2 cellular contexts compared by ENCODE assay signal in the genomic region with DNA sequence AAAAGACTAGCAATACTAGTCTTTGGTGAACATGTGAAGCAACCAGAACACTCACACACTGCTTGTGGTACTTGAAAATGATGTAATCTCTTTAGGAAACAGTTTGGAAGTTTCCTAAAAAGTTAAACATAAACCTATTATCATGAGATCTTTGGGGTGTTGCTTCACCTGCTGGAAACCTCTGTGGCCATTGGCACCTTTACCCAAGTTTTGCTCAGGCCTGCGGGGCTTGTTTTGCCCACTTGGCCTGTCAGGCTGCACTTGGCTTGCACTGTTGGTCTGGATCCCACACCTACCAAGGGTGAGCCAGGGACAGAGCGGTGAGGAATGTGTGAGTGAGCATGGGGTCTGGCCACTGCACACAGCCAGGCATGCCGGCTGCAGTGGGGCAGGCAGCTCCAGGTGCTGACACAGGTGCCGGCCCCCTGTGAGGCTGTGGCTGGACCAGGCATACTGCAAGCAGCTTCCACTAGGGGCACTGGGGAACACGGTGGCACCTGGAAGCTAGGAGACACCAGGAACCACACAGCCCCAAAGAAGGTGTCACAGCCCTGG.
A peak's percentile ranks its signal among the peaks of the same experiment; 100 is the strongest.
TF ChIP-seq lines count a peak whose summit lies in the region.

No MANE protein-coding gene starts in this region.

TF ChIP-seq in GM23338, 12 proteins besides CTCF, POLR2A, EP300 and RAD21 (continued from another document):
- TF ChIP-seq, protein P1, sequence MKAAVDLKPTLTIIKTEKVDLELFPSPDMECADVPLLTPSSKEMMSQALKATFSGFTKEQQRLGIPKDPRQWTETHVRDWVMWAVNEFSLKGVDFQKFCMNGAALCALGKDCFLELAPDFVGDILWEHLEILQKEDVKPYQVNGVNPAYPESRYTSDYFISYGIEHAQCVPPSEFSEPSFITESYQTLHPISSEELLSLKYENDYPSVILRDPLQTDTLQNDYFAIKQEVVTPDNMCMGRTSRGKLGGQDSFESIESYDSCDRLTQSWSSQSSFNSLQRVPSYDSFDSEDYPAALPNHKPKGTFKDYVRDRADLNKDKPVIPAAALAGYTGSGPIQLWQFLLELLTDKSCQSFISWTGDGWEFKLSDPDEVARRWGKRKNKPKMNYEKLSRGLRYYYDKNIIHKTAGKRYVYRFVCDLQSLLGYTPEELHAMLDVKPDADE (IDR thresholded peaks at IDR 0.05), result no peak
- no peak for TF ChIP-seq JUNB (IDR thresholded peaks at IDR 0.05; ENCODE audit: unreplicated experiment)
- TF ChIP-seq, protein P2, sequence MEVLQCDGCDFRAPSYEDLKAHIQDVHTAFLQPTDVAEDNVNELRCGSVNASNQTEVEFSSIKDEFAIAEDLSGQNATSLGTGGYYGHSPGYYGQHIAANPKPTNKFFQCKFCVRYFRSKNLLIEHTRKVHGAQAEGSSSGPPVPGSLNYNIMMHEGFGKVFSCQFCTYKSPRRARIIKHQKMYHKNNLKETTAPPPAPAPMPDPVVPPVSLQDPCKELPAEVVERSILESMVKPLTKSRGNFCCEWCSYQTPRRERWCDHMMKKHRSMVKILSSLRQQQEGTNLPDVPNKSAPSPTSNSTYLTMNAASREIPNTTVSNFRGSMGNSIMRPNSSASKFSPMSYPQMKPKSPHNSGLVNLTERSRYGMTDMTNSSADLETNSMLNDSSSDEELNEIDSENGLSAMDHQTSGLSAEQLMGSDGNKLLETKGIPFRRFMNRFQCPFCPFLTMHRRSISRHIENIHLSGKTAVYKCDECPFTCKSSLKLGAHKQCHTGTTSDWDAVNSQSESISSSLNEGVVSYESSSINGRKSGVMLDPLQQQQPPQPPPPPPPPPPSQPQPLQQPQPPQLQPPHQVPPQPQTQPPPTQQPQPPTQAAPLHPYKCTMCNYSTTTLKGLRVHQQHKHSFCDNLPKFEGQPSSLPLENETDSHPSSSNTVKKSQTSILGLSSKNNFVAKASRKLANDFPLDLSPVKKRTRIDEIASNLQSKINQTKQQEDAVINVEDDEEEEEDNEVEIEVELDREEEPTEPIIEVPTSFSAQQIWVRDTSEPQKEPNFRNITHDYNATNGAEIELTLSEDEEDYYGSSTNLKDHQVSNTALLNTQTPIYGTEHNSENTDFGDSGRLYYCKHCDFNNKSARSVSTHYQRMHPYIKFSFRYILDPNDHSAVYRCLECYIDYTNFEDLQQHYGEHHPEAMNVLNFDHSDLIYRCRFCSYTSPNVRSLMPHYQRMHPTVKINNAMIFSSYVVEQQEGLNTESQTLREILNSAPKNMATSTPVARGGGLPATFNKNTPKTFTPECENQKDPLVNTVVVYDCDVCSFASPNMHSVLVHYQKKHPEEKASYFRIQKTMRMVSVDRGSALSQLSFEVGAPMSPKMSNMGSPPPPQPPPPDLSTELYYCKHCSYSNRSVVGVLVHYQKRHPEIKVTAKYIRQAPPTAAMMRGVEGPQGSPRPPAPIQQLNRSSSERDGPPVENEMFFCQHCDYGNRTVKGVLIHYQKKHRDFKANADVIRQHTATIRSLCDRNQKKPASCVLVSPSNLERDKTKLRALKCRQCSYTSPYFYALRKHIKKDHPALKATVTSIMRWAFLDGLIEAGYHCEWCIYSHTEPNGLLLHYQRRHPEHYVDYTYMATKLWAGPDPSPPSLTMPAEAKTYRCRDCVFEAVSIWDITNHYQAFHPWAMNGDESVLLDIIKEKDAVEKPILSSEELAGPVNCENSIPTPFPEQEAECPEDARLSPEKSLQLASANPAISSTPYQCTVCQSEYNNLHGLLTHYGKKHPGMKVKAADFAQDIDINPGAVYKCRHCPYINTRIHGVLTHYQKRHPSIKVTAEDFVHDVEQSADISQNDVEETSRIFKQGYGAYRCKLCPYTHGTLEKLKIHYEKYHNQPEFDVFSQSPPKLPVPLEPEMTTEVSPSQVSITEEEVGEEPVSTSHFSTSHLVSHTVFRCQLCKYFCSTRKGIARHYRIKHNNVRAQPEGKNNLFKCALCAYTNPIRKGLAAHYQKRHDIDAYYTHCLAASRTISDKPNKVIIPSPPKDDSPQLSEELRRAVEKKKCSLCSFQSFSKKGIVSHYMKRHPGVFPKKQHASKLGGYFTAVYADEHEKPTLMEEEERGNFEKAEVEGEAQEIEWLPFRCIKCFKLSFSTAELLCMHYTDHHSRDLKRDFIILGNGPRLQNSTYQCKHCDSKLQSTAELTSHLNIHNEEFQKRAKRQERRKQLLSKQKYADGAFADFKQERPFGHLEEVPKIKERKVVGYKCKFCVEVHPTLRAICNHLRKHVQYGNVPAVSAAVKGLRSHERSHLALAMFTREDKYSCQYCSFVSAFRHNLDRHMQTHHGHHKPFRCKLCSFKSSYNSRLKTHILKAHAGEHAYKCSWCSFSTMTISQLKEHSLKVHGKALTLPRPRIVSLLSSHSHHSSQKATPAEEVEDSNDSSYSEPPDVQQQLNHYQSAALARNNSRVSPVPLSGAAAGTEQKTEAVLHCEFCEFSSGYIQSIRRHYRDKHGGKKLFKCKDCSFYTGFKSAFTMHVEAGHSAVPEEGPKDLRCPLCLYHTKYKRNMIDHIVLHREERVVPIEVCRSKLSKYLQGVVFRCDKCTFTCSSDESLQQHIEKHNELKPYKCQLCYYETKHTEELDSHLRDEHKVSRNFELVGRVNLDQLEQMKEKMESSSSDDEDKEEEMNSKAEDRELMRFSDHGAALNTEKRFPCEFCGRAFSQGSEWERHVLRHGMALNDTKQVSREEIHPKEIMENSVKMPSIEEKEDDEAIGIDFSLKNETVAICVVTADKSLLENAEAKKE (CRISPR knock-in tag; IDR thresholded peaks at IDR 0.05), result no peak
- TF ChIP-seq NANOG (IDR thresholded peaks at IDR 0.05; ENCODE audit: borderline replicate concordance), result no peak
- TF ChIP-seq EZH2 (IDR thresholded peaks at IDR 0.05; ENCODE audit: low read depth, unreplicated experiment), result no peak
- TF ChIP-seq CREB1 (CRISPR knock-in tag; IDR thresholded peaks at IDR 0.05; ENCODE audit: low read depth), result no peak
- no peak for TF ChIP-seq ZNF331 (CRISPR knock-in tag; IDR thresholded peaks at IDR 0.05; ENCODE audit: low read depth)

TF ChIP-seq in liver, 16 proteins besides CTCF, POLR2A, EP300 and RAD21 (continued from another document):
- TF ChIP-seq, protein P3, sequence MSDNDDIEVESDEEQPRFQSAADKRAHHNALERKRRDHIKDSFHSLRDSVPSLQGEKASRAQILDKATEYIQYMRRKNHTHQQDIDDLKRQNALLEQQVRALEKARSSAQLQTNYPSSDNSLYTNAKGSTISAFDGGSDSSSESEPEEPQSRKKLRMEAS (IDR thresholded peaks at IDR 0.05), result peak; percentile 85
- peak; percentile 34 for TF ChIP-seq YY1 (IDR thresholded peaks at IDR 0.05)
